Comparison of ENCODE assay signal across 18 cellular contexts in the genomic region with DNA sequence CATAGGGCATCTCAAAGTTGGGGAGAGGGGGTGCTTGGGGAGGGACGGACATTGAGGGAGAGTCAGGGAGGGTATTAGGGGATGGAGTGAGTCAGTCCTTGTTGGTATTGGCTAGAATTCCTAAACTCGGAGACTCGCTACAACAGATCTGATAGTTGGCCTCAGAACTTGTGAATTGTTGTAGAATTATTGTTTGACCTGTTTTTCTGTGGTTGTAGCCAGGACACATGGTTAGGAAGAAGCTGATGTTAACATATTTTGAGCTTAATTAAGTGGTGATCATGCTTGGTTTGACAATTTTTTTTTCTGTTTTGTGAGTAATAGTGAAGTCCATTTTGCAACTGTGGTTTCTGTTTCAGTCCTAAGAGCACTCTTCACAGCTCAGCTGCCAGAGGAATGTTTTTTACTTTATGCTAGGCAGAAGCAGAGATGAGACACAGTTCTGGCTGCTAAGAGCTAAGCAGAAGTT.
A peak's percentile ranks its signal among the peaks of the same experiment; 100 is the strongest.
DNase-seq lines count a peak whose midpoint lies in the region; ATAC-seq and TF ChIP-seq lines count a peak whose summit lies in the region.
"Had no signal": no experiment of that assay in that cellular context is flagged by ENCODE, and none has a peak within 500 bp of the region (broad histone marks: within the 10 kb centered on the region; RNA-seq: fewer than 3 reads in every experiment).

No MANE protein-coding gene starts in this region.

- H3F3A ChIP-seq in smooth muscle cell (ENCODE audit: low read depth), result no peaks in the 10 kb centered on the region

- WGBS in heart right ventricle, 2 donors, result 49 to 53% methylated on average over 3 of the region's 3 CpGs
- WGBS in smooth muscle cell (ENCODE audit: low lambda C conversion rate), result 74% methylated on average over 3 of the region's 3 CpGs

- H3K79me2 ChIP-seq in smooth muscle cell (ENCODE audit: low read depth), result no peaks in the 10 kb centered on the region

- DNase-seq in GM04503 (ENCODE audit: low read depth) (peak; percentile 69), amniotic epithelial cell (ENCODE audit: low read depth) (peak; percentile 80), heart right ventricle (no peak), smooth muscle cell (lab: John Stamatoyannopoulos, UW; ENCODE audit: unreplicated experiment) (no peak), anterior cingulate cortex (lab: John Stamatoyannopoulos, UW) (no peak), NCI-H82 treated with DMSO at 0.1 percent for 48 hours (lab: John Stamatoyannopoulos, UW; ENCODE audit: unreplicated experiment) (no peak)
- DNase-seq in activated naive CD4-positive, alpha-beta T cell treated with anti-CD3 and anti-CD28 coated beads, Interleukin-2, amount 50 U/mL, for 16 hours, result no peak
- DNase-seq: activated CD8-positive, alpha-beta memory T cell treated with anti-CD3 and anti-CD28 coated beads for 24 hours; CD4-positive, CD25-positive, alpha-beta regulatory T cell; GOT3; immature natural killer cell; Kasumi-1; NCI-H2107; NK-92 treated with Interleukin-12 subunit alpha and Interleukin-12 subunit beta, amount 100 ng/mL, for 24 hours; SIG-M5; stimulated activated CD4-positive, alpha-beta T cell treated with anti-CD3 and anti-CD28 coated beads, Interleukin-4, amount 100 ng/mL, for 24 hours had no signal

- peak overlapping the region; percentile 13 for H3K4me2 ChIP-seq in smooth muscle cell

- no peak overlapping the region for H3K9ac ChIP-seq in smooth muscle cell (ENCODE audit: low read depth)

- no peak overlapping the region for H3K4me3 ChIP-seq in heart right ventricle
- no peak overlapping the region for H3K4me3 ChIP-seq in smooth muscle cell

- ATAC-seq in heart right ventricle (peak in 5 of 8 donors; percentile 53 to 74 (median 63)), GM18517 (IDR thresholded peaks at IDR 0.05; ENCODE audit: unreplicated experiment) (no peak)
- ATAC-seq: stimulated activated effector memory CD8-positive, alpha-beta T cell treated with anti-CD3 and anti-CD28 coated beads, Interleukin-12 subunit alpha, Interleukin-12 subunit beta, amount 100 ng/mL, for 72 hours had no signal

- peaks cover 0 to 12% (median 0%) of the 10 kb centered on the region in 11 donors for H3K9me3 ChIP-seq in heart right ventricle
- H3K9me3 ChIP-seq in smooth muscle cell (replicated peaks; ENCODE audit: low read depth), result no peaks in the 10 kb centered on the region

- H3K27ac ChIP-seq in heart right ventricle, result peak overlapping the region in 1 of 10 donors; percentile 18
- H3K27ac ChIP-seq in smooth muscle cell (ENCODE audit: low read depth), result no peak overlapping the region

- intact Hi-C loops in heart right ventricle (cut with DNase I), result no loop called here

- H3K4me1 ChIP-seq in heart right ventricle (no peaks in the 10 kb centered on the region), smooth muscle cell (ENCODE audit: low read depth) (no peaks in the 10 kb centered on the region)

- TF ChIP-seq CTCF in heart right ventricle (IDR thresholded peaks at IDR 0.05) (no peak), smooth muscle cell (IDR thresholded peaks at IDR 0.05; ENCODE audit: borderline replicate concordance, insufficient read depth, poor library complexity, severe bottlenecking) (no peak)

- H4K20me1 ChIP-seq in smooth muscle cell (ENCODE audit: low read depth), result no peaks in the 10 kb centered on the region

- H2AFZ ChIP-seq in smooth muscle cell (ENCODE audit: low read depth), result peak overlapping the region; percentile 31

- H3K27me3 ChIP-seq in heart right ventricle (no peaks in the 10 kb centered on the region), smooth muscle cell (ENCODE audit: low read depth) (no peaks in the 10 kb centered on the region)

- H3K36me3 ChIP-seq in heart right ventricle (no peaks in the 10 kb centered on the region), smooth muscle cell (ENCODE audit: low read depth) (no peaks in the 10 kb centered on the region)

Comparison
In these comparisons a context has a peak if more than half of its experiments do, and no peak if none do; other contexts are left out.
1. DNase-seq: peak in GM04503 (single experiment) and amniotic epithelial cell (single experiment); none in heart right ventricle (0 of 2), smooth muscle cell (single experiment), activated naive CD4-positive, alpha-beta T cell treated with anti-CD3 and anti-CD28 coated beads, Interleukin-2, amount 50 U/mL, for 16 hours (single experiment), anterior cingulate cortex (0 of 58) and NCI-H82 treated with DMSO at 0.1 percent for 48 hours (single experiment).